ENCODE assay signal across 8 cellular contexts in the genomic region with DNA sequence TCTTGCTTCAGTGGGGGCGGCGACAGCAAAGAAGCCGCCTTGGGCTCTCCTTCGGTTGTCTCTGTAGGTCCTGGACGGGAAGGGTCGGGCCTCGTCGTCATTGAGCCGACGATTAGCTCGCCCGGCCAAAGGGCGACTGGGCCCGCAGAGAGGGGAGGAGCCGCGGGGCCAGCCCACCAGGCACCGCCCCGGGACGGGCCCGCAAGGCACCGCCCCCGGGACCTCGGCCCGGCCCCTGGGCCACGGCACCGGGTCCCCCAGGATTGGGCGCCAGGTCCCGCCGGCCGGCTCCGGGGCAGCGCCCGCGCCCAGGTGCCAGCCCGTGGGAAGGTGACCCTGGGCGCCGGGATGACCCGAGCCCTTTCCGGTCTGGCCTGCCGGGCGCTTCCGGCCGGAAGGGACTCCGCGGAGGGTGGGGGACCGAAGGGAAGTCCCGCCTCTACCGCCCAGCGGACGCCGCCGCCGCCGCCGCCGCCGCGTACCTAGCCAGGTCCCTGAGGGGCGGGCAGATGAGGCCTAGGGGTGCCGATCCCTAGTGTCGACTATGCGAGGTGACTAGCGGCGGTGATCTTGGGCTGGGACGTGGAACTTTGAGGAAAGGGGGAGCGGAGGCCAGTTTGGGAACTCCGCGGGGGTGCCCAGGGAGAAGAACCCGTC. TPM values are rescaled to one million over a fixed set of nuclear protein-coding genes. Genes with fewer than 3 reads are reported as not detected.
DNase-seq lines count a peak whose midpoint lies in the region; ATAC-seq and TF ChIP-seq lines count a peak whose summit lies in the region.

A gene (minus strand): TSS at position 371 of the 657 bp plus-strand sequence. CDS start 524 bp downstream, outside the sequence.
A gene with protein sequence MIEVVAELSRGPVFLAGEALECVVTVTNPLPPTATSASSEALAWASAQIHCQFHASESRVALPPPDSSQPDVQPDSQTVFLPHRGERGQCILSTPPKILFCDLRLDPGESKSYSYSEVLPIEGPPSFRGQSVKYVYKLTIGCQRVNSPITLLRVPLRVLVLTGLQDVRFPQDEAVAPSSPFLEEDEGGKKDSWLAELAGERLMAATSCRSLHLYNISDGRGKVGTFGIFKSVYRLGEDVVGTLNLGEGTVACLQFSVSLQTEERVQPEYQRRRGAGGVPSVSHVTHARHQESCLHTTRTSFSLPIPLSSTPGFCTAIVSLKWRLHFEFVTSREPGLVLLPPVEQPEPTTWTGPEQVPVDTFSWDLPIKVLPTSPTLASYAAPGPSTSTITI (plus strand): TSS at position 430 of the 657 bp plus-strand sequence. CDS start 469 bp downstream, outside the sequence.

- H3K27me3 ChIP-seq in CD4-positive, CD25-positive, alpha-beta regulatory T cell (ENCODE audit: control insufficient read depth, insufficient read depth, low read length) = no peaks in the 10 kb centered on the region
- H3K27me3 ChIP-seq in endodermal cell (ENCODE audit: control insufficient read depth, insufficient read depth, low read length, poor library complexity, severe bottlenecking) = no peaks in the 10 kb centered on the region
- no peaks in the 10 kb centered on the region for H3K27me3 ChIP-seq in mesendoderm (ENCODE audit: insufficient read depth, low read length, poor library complexity)

- peak within 1 kb of the TSS; percentile 93 to 99 (median 96) for H3K4me3 Mint-ChIP-seq in CD4-positive, CD25-positive, alpha-beta regulatory T cell
- H3K4me3 Mint-ChIP-seq in endodermal cell = peak within 1 kb of the TSS; percentile 92

- H2BK5ac ChIP-seq in mesendoderm (ENCODE audit: low read length) = no peak within 1 kb of the TSS

- peak within 1 kb of the TSS; percentile 90 to 97 (median 95) for H3K27ac Mint-ChIP-seq in CD4-positive, CD25-positive, alpha-beta regulatory T cell
- H3K27ac Mint-ChIP-seq in endodermal cell = peak within 1 kb of the TSS; percentile 92

- H3K4me2 ChIP-seq in mesendoderm (ENCODE audit: low read length) = peak within 1 kb of the TSS; percentile 81

- WGBS in endodermal cell (ENCODE audit: insufficient coverage in 1 of 2, insufficient read length in 1 of 2), 2 experiments = 0% methylated on average over 20 to 69 of the region's 69 CpGs
- WGBS in mesendoderm (ENCODE audit: extremely low coverage, insufficient coverage, low lambda C conversion rate) = no CpG with 5 or more reads among the region's 69 CpGs

- peak within 1 kb of the TSS; percentile 72 for H3K18ac ChIP-seq in mesendoderm (ENCODE audit: low read length)

- peak; percentile 61 to 83 (median 68) for DNase-seq in CD4-positive, CD25-positive, alpha-beta regulatory T cell
- DNase-seq in NOMO-1 treated with DMSO at 0.1 percent for 48 hours (lab: John Stamatoyannopoulos, UW; ENCODE audit: unreplicated experiment) (peak; percentile 79), endodermal cell (peak; percentile 93), mesendoderm (peak; percentile 86)
- peak; percentile 69 for DNase-seq in activated CD8-positive, alpha-beta memory T cell treated with anti-CD3 and anti-CD28 coated beads, Interleukin-2, amount 50 U/mL, for 4 hours
- DNase-seq in stimulated activated CD8-positive, alpha-beta memory T cell treated with anti-CD3 and anti-CD28 coated beads, Interleukin-7, amount 100 ng/mL, for 1 hour (ENCODE audit: low read depth in 2 of 2) = peak; percentile 38 to 53

- no peaks in the 10 kb centered on the region for H3K9me3 Mint-ChIP-seq in CD4-positive, CD25-positive, alpha-beta regulatory T cell
- H3K9me3 Mint-ChIP-seq in endodermal cell = no peaks in the 10 kb centered on the region

- H3K27me3 Mint-ChIP-seq in CD4-positive, CD25-positive, alpha-beta regulatory T cell = no peaks in the 10 kb centered on the region
- H3K27me3 Mint-ChIP-seq in endodermal cell (ENCODE audit: insufficient read depth) = no peaks in the 10 kb centered on the region

- peaks cover 24 to 65% (median 45%) of the 10 kb centered on the region in 4 donors for H3K4me1 Mint-ChIP-seq in CD4-positive, CD25-positive, alpha-beta regulatory T cell
- peaks cover 24% of the 10 kb centered on the region for H3K4me1 Mint-ChIP-seq in endodermal cell

- peak within 1 kb of the TSS; percentile 87 for H3K23ac ChIP-seq in mesendoderm (ENCODE audit: low read length)

- peaks cover 30% of the 10 kb centered on the region for H3K36me3 ChIP-seq in CD4-positive, CD25-positive, alpha-beta regulatory T cell (ENCODE audit: control insufficient read depth, insufficient read depth, low read length)
- H3K36me3 ChIP-seq in endodermal cell (ENCODE audit: control insufficient read depth, insufficient read depth, low read length) (peaks cover 50% of the 10 kb centered on the region), mesendoderm (ENCODE audit: control insufficient read depth, insufficient read depth, low read length) (peaks cover 5% of the 10 kb centered on the region)

- peak within 1 kb of the TSS; percentile 87 for H3K4me3 ChIP-seq in CD4-positive, CD25-positive, alpha-beta regulatory T cell (ENCODE audit: low read depth, low read length)
- H3K4me3 ChIP-seq in endodermal cell (ENCODE audit: low read length) = peak within 1 kb of the TSS; percentile 94
- H3K4me3 ChIP-seq in mesendoderm (ENCODE audit: low read length) = peak within 1 kb of the TSS; percentile 92

- no peak for TF ChIP-seq CTCF in endodermal cell (conservative IDR thresholded peaks at IDR 0.05)

- H3K9me3 ChIP-seq in CD4-positive, CD25-positive, alpha-beta regulatory T cell (ENCODE audit: control insufficient read depth in 2 of 2, low read length in 2 of 2) = no peaks in the 10 kb centered on the region
- H3K9me3 ChIP-seq in endodermal cell (ENCODE audit: control insufficient read depth, low read length) = no peaks in the 10 kb centered on the region

- H3K4me1 ChIP-seq in CD4-positive, CD25-positive, alpha-beta regulatory T cell (ENCODE audit: control insufficient read depth, insufficient read depth, low read length, poor library complexity, severe bottlenecking) = peaks cover 46% of the 10 kb centered on the region
- no peaks in the 10 kb centered on the region for H3K4me1 ChIP-seq in endodermal cell (ENCODE audit: control insufficient read depth, insufficient read depth, low read length)
- peaks cover 15% of the 10 kb centered on the region for H3K4me1 ChIP-seq in mesendoderm (ENCODE audit: control insufficient read depth, low read depth, low read length)

- peak within 1 kb of the TSS; percentile 89 for H3K4ac ChIP-seq in mesendoderm (ENCODE audit: low read depth, low read length)

- H3K27ac ChIP-seq in CD4-positive, CD25-positive, alpha-beta regulatory T cell (ENCODE audit: insufficient read depth, low read length, poor library complexity, severe bottlenecking) = peak within 1 kb of the TSS; percentile 80
- H3K27ac ChIP-seq in endodermal cell (ENCODE audit: low read depth, low read length) = no peak within 1 kb of the TSS
- H3K27ac ChIP-seq in mesendoderm (ENCODE audit: low read depth, low read length) = peak within 1 kb of the TSS; percentile 33

- H2BK120ac ChIP-seq in mesendoderm (ENCODE audit: low read depth, low read length) = no peak within 1 kb of the TSS

- H3K79me2 ChIP-seq in mesendoderm (ENCODE audit: control insufficient read depth, insufficient read depth, low read length) = peaks cover 31% of the 10 kb centered on the region

- H4K8ac ChIP-seq in mesendoderm (ENCODE audit: low read depth, low read length) = no peak within 1 kb of the TSS

- no peak within 1 kb of the TSS for H2BK15ac ChIP-seq in mesendoderm (replicated peaks; ENCODE audit: low read depth)

- H3K36me3 Mint-ChIP-seq in CD4-positive, CD25-positive, alpha-beta regulatory T cell = peaks cover 34% of the 10 kb centered on the region
- H3K36me3 Mint-ChIP-seq in endodermal cell (ENCODE audit: low read depth) = peaks cover 39% of the 10 kb centered on the region

- H2AK5ac ChIP-seq in mesendoderm (ENCODE audit: low read length) = no peak within 1 kb of the TSS

- no peak within 1 kb of the TSS for H4K5ac ChIP-seq in mesendoderm (ENCODE audit: low read length)

- peak within 1 kb of the TSS; percentile 96 for H3K56ac ChIP-seq in mesendoderm (ENCODE audit: low read length)

- peaks cover 25% of the 10 kb centered on the region for H3K79me1 ChIP-seq in mesendoderm (ENCODE audit: low read length)

- peak; percentile 68 to 72 for ATAC-seq in CD4-positive, CD25-positive, alpha-beta regulatory T cell (ENCODE audit: low read depth in 2 of 2)
- ATAC-seq in GM19372 (IDR thresholded peaks at IDR 0.05; ENCODE audit: low read depth, unreplicated experiment) (peak; percentile 79), HG03460 (IDR thresholded peaks at IDR 0.05; ENCODE audit: unreplicated experiment) (peak; percentile 76)

- peak within 1 kb of the TSS; percentile 77 for H3K9ac ChIP-seq in endodermal cell (ENCODE audit: extremely low read depth, low read length, poor library complexity, severe bottlenecking)
- H3K9ac ChIP-seq in mesendoderm (ENCODE audit: low read length) = peak within 1 kb of the TSS; percentile 83

RNA-seq across cellular contexts. Expression of the first gene that starts in this region (rescaled TPM):
- 47.9 TPM for total RNA-seq in CD4-positive, CD25-positive, alpha-beta regulatory T cell
- polyA plus RNA-seq in CD4-positive, CD25-positive, alpha-beta regulatory T cell = 10 to 100 TPM; 18.7 to 27.1 (median 21.2) TPM
- total RNA-seq in endodermal cell = 100 to 1,000 TPM; 107 to 117 TPM
- 73.2 TPM for polyA plus RNA-seq in endodermal cell (2013, experiment 1 of 2)
- polyA plus RNA-seq in endodermal cell (2013, experiment 2 of 2) = 61.5 TPM
- polyA plus RNA-seq in mesendoderm (2013, experiment 1 of 2) = 35.0 TPM
- 35.8 TPM for polyA plus RNA-seq in mesendoderm (2013, experiment 2 of 2)

RNA-seq across cellular contexts. Expression of the second gene that starts in this region (rescaled TPM):
- total RNA-seq in CD4-positive, CD25-positive, alpha-beta regulatory T cell = 22.8 TPM
- polyA plus RNA-seq in CD4-positive, CD25-positive, alpha-beta regulatory T cell = 10 to 100 TPM in 1 of 4 donors, 1 to 10 TPM in 3; 4.6 to 10.2 (median 7.0) TPM
- total RNA-seq in endodermal cell = 10 to 100 TPM; 24.6 to 30.1 TPM
- polyA plus RNA-seq in endodermal cell (2013, experiment 1 of 2) = 21.1 TPM
- polyA plus RNA-seq in endodermal cell (2013, experiment 2 of 2) = 20.2 TPM
- 10.1 TPM for polyA plus RNA-seq in mesendoderm (2013, experiment 1 of 2)
- polyA plus RNA-seq in mesendoderm (2013, experiment 2 of 2) = 10.0 TPM
